8 cellular contexts compared by ENCODE assay signal in the genomic region with DNA sequence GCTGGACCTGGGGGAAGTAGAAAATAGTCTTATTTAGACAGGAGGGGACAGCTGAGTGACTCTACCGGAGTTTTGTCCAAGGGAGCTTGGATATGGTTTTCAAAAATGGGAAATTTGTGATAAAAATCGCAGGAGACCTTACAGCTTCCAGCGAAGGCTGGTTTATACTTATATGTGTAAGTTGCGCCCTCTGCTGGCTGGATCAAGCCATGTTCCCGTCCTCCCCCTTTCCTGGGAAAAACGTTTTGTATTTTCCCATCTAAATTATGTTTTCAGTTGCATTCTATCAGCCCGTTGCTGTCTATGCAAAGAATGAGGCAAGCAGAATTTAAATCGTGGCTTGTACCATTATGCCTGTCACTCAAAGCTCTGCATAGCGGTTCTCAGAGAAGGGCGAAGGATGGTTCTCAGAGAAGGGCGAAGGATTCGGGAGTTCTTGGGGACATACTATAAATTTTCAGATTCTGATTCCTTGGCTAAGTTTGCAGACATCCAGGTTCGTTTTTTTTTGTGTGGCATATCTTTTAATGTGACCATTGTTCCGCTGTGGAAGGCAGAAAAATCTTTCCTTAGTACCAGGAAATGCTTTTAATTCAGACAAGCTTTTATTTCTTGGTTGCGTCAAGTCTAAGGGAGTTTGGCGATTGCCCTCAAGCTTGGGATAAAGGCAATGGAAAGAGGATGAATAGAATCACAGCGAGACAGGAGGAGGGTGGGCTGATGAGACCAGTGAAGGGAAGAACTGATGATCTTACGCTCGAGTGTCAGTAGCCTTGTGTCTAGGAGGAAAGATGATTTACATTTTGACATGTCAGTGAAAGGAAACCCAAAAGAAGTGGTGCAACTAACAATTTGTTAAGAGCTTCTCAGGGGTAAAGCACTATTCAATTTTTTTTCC.
DNase-seq lines count a peak whose midpoint lies in the region; TF ChIP-seq lines count a peak whose summit lies in the region.

No MANE protein-coding gene starts in this region.

- H3K4me2 ChIP-seq in GM23248 (ENCODE audit: unreplicated experiment): peak overlapping the region; percentile 76

- POLR2A ChIA-PET in BJ (lab: Charles Lee): no interaction called here

- TF ChIP-seq CTCF in BJ (IDR thresholded peaks at IDR 0.05; ENCODE audit: insufficient read depth, low read depth, low read length) (peak; percentile 64), foreskin fibroblast (IDR thresholded peaks at IDR 0.05; ENCODE audit: low read depth, low read length) (peak; percentile 50), vagina (IDR thresholded peaks at IDR 0.05) (peak; percentile 20 to 83 (median 52))

- H2AFZ ChIP-seq in GM23248: peak overlapping the region; percentile 69

- WGBS in GM23248 (ENCODE audit: low coverage in 1 of 2, low lambda C conversion rate in 2 of 2, missing lambda C conversion rate in 2 of 2), 2 experiments: 8 to 11% methylated on average over 19 of the region's 19 CpGs

- no peaks in the 10 kb centered on the region for H4K20me1 ChIP-seq in GM23248 (ENCODE audit: insufficient read depth)

- no peaks in the 10 kb centered on the region for H3K36me3 ChIP-seq in BJ (ENCODE audit: control insufficient read depth, insufficient read depth, low read length)
- H3K36me3 ChIP-seq in GM23248 (ENCODE audit: low read depth): no peaks in the 10 kb centered on the region
- H3K36me3 ChIP-seq in vagina: no peaks in the 10 kb centered on the region

- H3K4me1 ChIP-seq in GM23248 (ENCODE audit: insufficient read depth) (no peaks in the 10 kb centered on the region), vagina (no peaks in the 10 kb centered on the region)

- H3K27ac ChIP-seq in GM23248 (no peak overlapping the region), vagina (no peak overlapping the region)

- no peaks in the 10 kb centered on the region for H3K79me2 ChIP-seq in GM23248 (ENCODE audit: insufficient read depth)

- DNase-seq in BJ (ENCODE audit: low read depth) (no peak), GM23248 (peak; percentile 72), NCI-H526 treated with DMSO at 0.1 percent for 48 hours (lab: John Stamatoyannopoulos, UW) (peak; percentile 2), activated T-cell treated with anti-CD3 and anti-CD28 coated beads for 4 hours (peak; percentile 0), foreskin fibroblast (peak; percentile 20 to 73), occipital lobe (lab: John Stamatoyannopoulos, UW) (peak; percentile 9), vagina (ENCODE audit: extremely low spot score in 2 of 2) (no peak), NCI-H187 treated with DMSO at 0.1 percent for 48 hours (lab: John Stamatoyannopoulos, UW) (no peak)

- TF ChIP-seq POLR2A in vagina (IDR thresholded peaks at IDR 0.05): no peak

- no peaks in the 10 kb centered on the region for H3K9me3 ChIP-seq in GM23248 (ENCODE audit: low read depth)
- no peaks in the 10 kb centered on the region for H3K9me3 ChIP-seq in vagina

- intact Hi-C loops in vagina (cut with DNase I): no loop called here

- in situ Hi-C loops in GM23248 (cut with MboI): loop anchor here (25.0 kb wide), 1 partner anchor 307 kb away; no protein-coding TSS in a partner anchor

- H3K9me2 ChIP-seq in GM23248 (ENCODE audit: insufficient read depth): no peaks in the 10 kb centered on the region

- H3F3A ChIP-seq in GM23248 (ENCODE audit: insufficient read depth): no peaks in the 10 kb centered on the region

- H3K27me3 ChIP-seq in BJ (ENCODE audit: control insufficient read depth, insufficient read depth, low read length): no peaks in the 10 kb centered on the region
- H3K27me3 ChIP-seq in GM23248 (replicated peaks; ENCODE audit: insufficient read depth): peaks cover 6% of the 10 kb centered on the region; the same call in 1 of the 2 replicates
- no peaks in the 10 kb centered on the region for H3K27me3 ChIP-seq in vagina

- CTCF ChIA-PET in BJ (lab: Yijun Ruan, JAX): interaction anchor here (0.7 to 3.4 kb wide), 13 partner anchors 12 to 749 kb away, joined by 3 to 49 read pairs (median 7); no protein-coding TSS in a partner anchor

- no peak overlapping the region for H3K9ac ChIP-seq in GM23248

- no peak overlapping the region for H3K4me3 ChIP-seq in BJ (ENCODE audit: low read depth, low read length)
- peak overlapping the region; percentile 48; the same call in 1 of the 2 replicates for H3K4me3 ChIP-seq in GM23248
- H3K4me3 ChIP-seq in foreskin fibroblast (ENCODE audit: low read depth in 1 of 2, low read length in 2 of 2): peak overlapping the region in 1 of 2 donors; percentile 19
- H3K4me3 ChIP-seq in vagina: no peak overlapping the region

Comparison
In these comparisons a context has a peak if more than half of its experiments do, and no peak if none do; other contexts are left out.
1. DNase-seq: peak in GM23248 (single experiment), NCI-H526 treated with DMSO at 0.1 percent for 48 hours (single experiment), activated T-cell treated with anti-CD3 and anti-CD28 coated beads for 4 hours (single experiment), foreskin fibroblast (2 of 2) and occipital lobe (single experiment); none in BJ (single experiment), vagina (0 of 2) and NCI-H187 treated with DMSO at 0.1 percent for 48 hours (single experiment).
2. Peak in every context shown above with its lines, with median percentiles within 50 percentile points of each other: CTCF ChIP-seq.